Comparison of ENCODE assay signal across 10 cellular contexts in the genomic region with DNA sequence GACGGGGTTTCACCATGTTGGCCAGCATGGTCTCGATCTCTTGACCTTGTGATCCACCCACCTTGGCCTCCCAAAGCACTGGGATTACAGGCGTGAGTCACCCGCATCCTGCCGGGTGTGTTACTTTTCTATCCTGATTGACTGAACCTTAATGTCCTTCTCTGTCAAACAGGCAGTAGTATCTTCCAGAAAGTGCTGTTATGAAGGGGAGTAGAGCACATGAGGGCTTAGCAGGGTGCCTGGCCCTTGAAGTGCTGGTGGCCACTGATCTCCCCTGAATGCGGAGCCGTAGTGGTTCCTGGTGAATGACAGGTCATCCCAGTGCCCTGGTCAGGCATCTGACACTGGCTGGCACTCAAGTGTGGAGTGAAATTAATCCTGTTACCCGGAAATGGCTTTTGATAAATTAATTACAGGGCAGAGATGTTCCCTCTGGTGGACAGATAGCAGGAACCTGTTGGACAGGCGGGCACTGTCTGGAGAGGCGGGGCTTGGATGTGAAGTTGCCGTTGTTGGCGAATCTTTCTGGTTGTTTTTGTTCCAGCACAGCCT. TPM values are rescaled to one million over a fixed set of nuclear protein-coding genes. Genes with fewer than 3 reads are reported as not detected.
DNase-seq lines count a peak whose midpoint lies in the region; ATAC-seq, FAIRE-seq and TF ChIP-seq lines count a peak whose summit lies in the region.
"Had no signal": no experiment of that assay in that cellular context is flagged by ENCODE, and none has a peak within 500 bp of the region (broad histone marks: within the 10 kb centered on the region; RNA-seq: fewer than 3 reads in every experiment).

No MANE protein-coding gene starts in this region.

- H3K4me3 ChIP-seq in body of pancreas, result no peak overlapping the region
- H3K4me3 ChIP-seq: SK-N-MC had no signal

- WGBS in body of pancreas, 2 donors, result 50 to 52% methylated on average over 10 to 12 of the region's 12 CpGs

- no peaks in the 10 kb centered on the region for H3K27me3 Mint-ChIP-seq in natural killer cell (ENCODE audit: low read depth in 2 of 2)
- H3K27me3 Mint-ChIP-seq in natural killer cell treated with Interleukin-12 subunit alpha and Interleukin-12 subunit beta and Interleukin-15 and Interleukin-18, amount 100 ng/mL, for 72 hours, result no peaks in the 10 kb centered on the region

- TF ChIP-seq POLR2A in body of pancreas (IDR thresholded peaks at IDR 0.05), result no peak

- H3K36me3 ChIP-seq in body of pancreas (replicated peaks in 1 of 2; ENCODE audit: insufficient read depth in 1 of 2, low read depth in 2 of 2), result no peaks in the 10 kb centered on the region

- peaks cover 74 to 81% of the 10 kb centered on the region in 2 donors for H3K4me1 Mint-ChIP-seq in natural killer cell
- peaks cover 66 to 69% of the 10 kb centered on the region in 2 donors for H3K4me1 Mint-ChIP-seq in natural killer cell treated with Interleukin-12 subunit alpha and Interleukin-12 subunit beta and Interleukin-15 and Interleukin-18, amount 100 ng/mL, for 72 hours (ENCODE audit: low read depth in 2 of 2)

- no peaks in the 10 kb centered on the region for H3K9me3 Mint-ChIP-seq in natural killer cell
- H3K9me3 Mint-ChIP-seq in natural killer cell treated with Interleukin-12 subunit alpha and Interleukin-12 subunit beta and Interleukin-15 and Interleukin-18, amount 100 ng/mL, for 72 hours, result no peaks in the 10 kb centered on the region

- intact Hi-C loops in natural killer cell (cut with micrococcal nuclease) (loop anchor here (5.0 kb wide), 1 partner anchor 70 kb away; no protein-coding TSS in a partner anchor), body of pancreas (cut with DNase I) (loop anchor here (10.0 kb wide), 1 partner anchor 48 kb away; no protein-coding TSS in a partner anchor)

- peaks cover 67% of the 10 kb centered on the region for H3K4me1 ChIP-seq in body of pancreas

- FAIRE-seq in frontal cortex (lab: Jason Lieb, UNC), result no peak

- no peaks in the 10 kb centered on the region for H3K27me3 ChIP-seq in body of pancreas

- no peaks in the 10 kb centered on the region for H3K9me3 ChIP-seq in body of pancreas
- H3K9me3 ChIP-seq: lower lobe of right lung had no signal

- H3K4me3 Mint-ChIP-seq in natural killer cell, result peak overlapping the region; percentile 17
- H3K4me3 Mint-ChIP-seq in natural killer cell treated with Interleukin-12 subunit alpha and Interleukin-12 subunit beta and Interleukin-15 and Interleukin-18, amount 100 ng/mL, for 72 hours, result no peak overlapping the region

- TF ChIP-seq CTCF in natural killer cell (IDR thresholded peaks at IDR 0.05) (no peak), body of pancreas (IDR thresholded peaks at IDR 0.05) (peak in 4 of 7 experiments; percentile 24 to 42 (median 29))

- ATAC-seq in natural killer cell (peak in 2 of 3 donors; percentile 46 to 55), body of pancreas (peak; percentile 12), left lobe of liver (peak; percentile 68), HG03521 (IDR thresholded peaks at IDR 0.05; ENCODE audit: unreplicated experiment) (no peak)
- ATAC-seq in natural killer cell treated with Interleukin-12 subunit alpha and Interleukin-12 subunit beta and Interleukin-15 and Interleukin-18, amount 100 ng/mL, for 72 hours, result no peak

- DNase-seq in natural killer cell (no peak), body of pancreas (peak; percentile 36 to 46 (median 39)), left lobe of liver (ENCODE audit: low spot score) (peak; percentile 82), NCI-H2081 treated with DMSO at 0.1 percent for 48 hours (lab: John Stamatoyannopoulos, UW) (no peak), COR-L47 (lab: John Stamatoyannopoulos, UW) (no peak), frontal cortex (ENCODE audit: low spot score in 2 of 2) (no peak)
- DNase-seq in natural killer cell treated with Interleukin-12 subunit alpha and Interleukin-12 subunit beta and Interleukin-15 and Interleukin-18, amount 100 ng/mL, for 72 hours (ENCODE audit: low spot score), result no peak
- DNase-seq: lower lobe of right lung had no signal

- peak overlapping the region in 3 of 4 donors; percentile 60 to 76 (median 72) for H3K27ac ChIP-seq in body of pancreas
- H3K27ac ChIP-seq: SK-N-MC had no signal

- no peaks in the 10 kb centered on the region for H3K36me3 Mint-ChIP-seq in natural killer cell
- no peaks in the 10 kb centered on the region for H3K36me3 Mint-ChIP-seq in natural killer cell treated with Interleukin-12 subunit alpha and Interleukin-12 subunit beta and Interleukin-15 and Interleukin-18, amount 100 ng/mL, for 72 hours

- H3K27ac Mint-ChIP-seq in natural killer cell, result peak overlapping the region; percentile 41 to 66
- H3K27ac Mint-ChIP-seq in natural killer cell treated with Interleukin-12 subunit alpha and Interleukin-12 subunit beta and Interleukin-15 and Interleukin-18, amount 100 ng/mL, for 72 hours, result peak overlapping the region in 1 of 2 donors; percentile 44

RNA-seq across cellular contexts. Expression of gene PRRC2B, which starts 28.4 kb away (rescaled TPM):
- total RNA-seq in natural killer cell (100 to 1,000 TPM; 249 to 275 (median 274) TPM), body of pancreas (100 to 1,000 TPM in 1 of 2 donors, 10 to 100 TPM in 1; 78.3 to 177 TPM), left lobe of liver (80.7 TPM), frontal cortex (117 TPM)
- 100 to 1,000 TPM; 122 to 246 TPM for total RNA-seq in natural killer cell treated with Interleukin-12 subunit alpha and Interleukin-12 subunit beta and Interleukin-15 and Interleukin-18, amount 100 ng/mL, for 72 hours

Comparison
In these comparisons a context has a peak if more than half of its experiments do, and no peak if none do; other contexts are left out.
1. ATAC-seq: peak in natural killer cell (2 of 3), body of pancreas (single experiment) and left lobe of liver (single experiment); none in natural killer cell treated with Interleukin-12 subunit alpha and Interleukin-12 subunit beta and Interleukin-15 and Interleukin-18, amount 100 ng/mL, for 72 hours (0 of 2) and HG03521 (single experiment).
2. DNase-seq: peak in body of pancreas (4 of 4) and left lobe of liver (single experiment); none in natural killer cell (single experiment), natural killer cell treated with Interleukin-12 subunit alpha and Interleukin-12 subunit beta and Interleukin-15 and Interleukin-18, amount 100 ng/mL, for 72 hours (single experiment), NCI-H2081 treated with DMSO at 0.1 percent for 48 hours (single experiment), COR-L47 (single experiment) and frontal cortex (0 of 2).